23 cellular contexts compared by ENCODE assay signal in the genomic region with DNA sequence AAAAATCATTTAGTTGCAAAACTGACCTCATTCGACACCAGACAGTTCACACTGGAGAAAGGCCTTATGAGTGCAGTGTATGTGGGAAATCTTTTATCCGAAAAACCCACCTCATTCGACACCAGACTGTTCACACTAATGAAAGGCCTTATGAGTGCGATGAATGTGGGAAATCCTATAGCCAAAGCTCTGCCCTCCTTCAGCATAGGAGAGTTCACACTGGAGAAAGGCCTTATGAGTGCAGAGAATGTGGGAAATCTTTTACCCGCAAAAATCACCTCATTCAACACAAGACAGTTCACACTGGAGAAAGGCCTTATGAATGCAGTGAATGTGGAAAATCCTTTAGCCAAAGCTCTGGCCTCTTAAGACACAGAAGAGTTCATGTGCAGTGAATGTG. TPM values are rescaled to one million over a fixed set of nuclear protein-coding genes. Genes with fewer than 3 reads are reported as not detected.
"Had no signal": no experiment of that assay in that cellular context is flagged by ENCODE, and none has a peak within 500 bp of the region (broad histone marks: within the 10 kb centered on the region; RNA-seq: fewer than 3 reads in every experiment).

No MANE protein-coding gene starts in this region.

- H3K27me3 ChIP-seq: MG63, SJSA1 had no signal

- H3K27ac ChIP-seq: SJSA1, SK-N-MC had no signal

- H3K4me3 ChIP-seq: MG63, SJSA1, SK-N-MC had no signal

- FAIRE-seq: RCC 7860 had no signal

- DNase-seq: Karpas-422, KG1, MG63, NCI-H1092, NCI-H1105 treated with DMSO at 0.1 percent for 48 hours, NCI-H1417 treated with DMSO at 0.1 percent for 48 hours, NCI-H146, NCI-H1694 treated with DMSO at 0.1 percent for 48 hours, NCI-H1930, NCI-H2081, NCI-H2107, NCI-H2227 treated with DMSO at 0.1 percent for 48 hours, NCI-H524, NCI-H526 treated with DMSO at 0.1 percent for 48 hours, NCI-H748 treated with DMSO at 0.1 percent for 48 hours, Right ventricle myocardium superior, RPMI8226, SIG-M5, SW 1271 had no signal

- H3K4me1 ChIP-seq: SJSA1 had no signal

RNA-seq across cellular contexts. Expression of gene ZIK1, which starts 23.0 kb away (rescaled TPM):
- total RNA-seq: NCI-H460 had no signal
